In genomic region chr2:75431757-75432156, GRCh38 we compare ENCODE assay signal across 13 cellular contexts.
DNase-seq lines count a peak whose midpoint lies in the region; ATAC-seq and TF ChIP-seq lines count a peak whose summit lies in the region.
"Had no signal": no experiment of that assay in that cellular context is flagged by ENCODE, and none has a peak within 500 bp of the region (broad histone marks: within the 10 kb centered on the region; RNA-seq: fewer than 3 reads in every experiment).

No MANE protein-coding gene starts in this region.

- H3K4me1 ChIP-seq in Peyer's patch, result no peaks in the 10 kb centered on the region

- no peaks in the 10 kb centered on the region for H3K36me3 Mint-ChIP-seq in stimulated activated memory B cell treated with anti-CD40 and anti-IgM and Interleukin-4, amounts not matched to agents 10 μg/mL and 1 μg/mL and 100 μg/mL, for 72 hours
- H3K36me3 Mint-ChIP-seq in activated CD8-positive, alpha-beta T cell treated with anti-CD3 and anti-CD28 coated beads for 36 hours (ENCODE audit: low read depth), result no peaks in the 10 kb centered on the region

- H3K27ac ChIP-seq in Peyer's patch, result no peak overlapping the region
- H3K27ac ChIP-seq: 22Rv1, epithelial cell of prostate had no signal

- TF ChIP-seq POLR2A in Peyer's patch (IDR thresholded peaks at IDR 0.05), result no peak

- H3K4me3 ChIP-seq in Peyer's patch, result no peak overlapping the region

- no peaks in the 10 kb centered on the region for H3K27me3 ChIP-seq in Peyer's patch

- no peaks in the 10 kb centered on the region for H3K9me3 ChIP-seq in Peyer's patch

- ATAC-seq in HG02571 (IDR thresholded peaks at IDR 0.05; ENCODE audit: unreplicated experiment) (peak; percentile 66), HG03457 (IDR thresholded peaks at IDR 0.05; ENCODE audit: unreplicated experiment) (peak; percentile 56)
- peak; percentile 93 for ATAC-seq in stimulated activated memory B cell treated with anti-CD40 and anti-IgM and Interleukin-4, amounts not matched to agents 10 μg/mL and 1 μg/mL and 100 μg/mL, for 72 hours
- ATAC-seq in activated CD8-positive, alpha-beta T cell treated with anti-CD3 and anti-CD28 coated beads for 36 hours, result no peak
- ATAC-seq: activated CD4-positive, alpha-beta T cell treated with anti-CD3 and anti-CD28 coated beads for 36 hours; Panc1 had no signal

- no peak for TF ChIP-seq CTCF in Peyer's patch (IDR thresholded peaks at IDR 0.05)
- no peak for TF ChIP-seq CTCF in activated CD8-positive, alpha-beta T cell treated with anti-CD3 and anti-CD28 coated beads for 36 hours (IDR thresholded peaks at IDR 0.05)

- CTCF ChIA-PET in activated CD8-positive, alpha-beta T cell treated with anti-CD3 and anti-CD28 coated beads for 36 hours (lab: Charles Lee), result interaction anchor here (0.8 kb wide), 1 partner anchor 8 kb away, joined by 3 read pairs; no protein-coding TSS in a partner anchor

- H3K36me3 ChIP-seq in Peyer's patch, result no peaks in the 10 kb centered on the region

- POLR2A ChIA-PET in activated CD8-positive, alpha-beta T cell treated with anti-CD3 and anti-CD28 coated beads for 36 hours (lab: Charles Lee), result no interaction called here

- H3K27ac Mint-ChIP-seq in stimulated activated memory B cell treated with anti-CD40 and anti-IgM and Interleukin-4, amounts not matched to agents 10 μg/mL and 1 μg/mL and 100 μg/mL, for 72 hours, result peak overlapping the region; percentile 23
- no peak overlapping the region for H3K27ac Mint-ChIP-seq in activated CD8-positive, alpha-beta T cell treated with anti-CD3 and anti-CD28 coated beads for 36 hours
- H3K27ac Mint-ChIP-seq: activated CD4-positive, alpha-beta T cell treated with anti-CD3 and anti-CD28 coated beads for 36 hours had no signal

- DNase-seq in DMS53 (lab: John Stamatoyannopoulos, UW), result peak; percentile 23
- no peak for DNase-seq in DMS53 treated with DMSO at 0.1 percent for 48 hours (lab: John Stamatoyannopoulos, UW; ENCODE audit: unreplicated experiment)
- no peak for DNase-seq in Peyer's patch
- no peak for DNase-seq in activated gamma-delta T cell treated with Interleukin-2 at 50 U/mL for 16 hours
- DNase-seq in activated CD8-positive, alpha-beta T cell treated with anti-CD3 and anti-CD28 coated beads for 36 hours, result no peak
- DNase-seq: activated CD4-positive, alpha-beta T cell treated with anti-CD3 and anti-CD28 coated beads for 36 hours; amygdala had no signal

- intact Hi-C loops in activated CD8-positive, alpha-beta T cell treated with anti-CD3 and anti-CD28 coated beads for 36 hours (cut with micrococcal nuclease), result no loop called here

- peaks cover 60% of the 10 kb centered on the region for H3K4me1 Mint-ChIP-seq in stimulated activated memory B cell treated with anti-CD40 and anti-IgM and Interleukin-4, amounts not matched to agents 10 μg/mL and 1 μg/mL and 100 μg/mL, for 72 hours
- H3K4me1 Mint-ChIP-seq in activated CD8-positive, alpha-beta T cell treated with anti-CD3 and anti-CD28 coated beads for 36 hours (ENCODE audit: low read depth), result no peaks in the 10 kb centered on the region
- H3K4me1 Mint-ChIP-seq: activated CD4-positive, alpha-beta T cell treated with anti-CD3 and anti-CD28 coated beads for 36 hours had no signal

- no peaks in the 10 kb centered on the region for H3K9me3 Mint-ChIP-seq in stimulated activated memory B cell treated with anti-CD40 and anti-IgM and Interleukin-4, amounts not matched to agents 10 μg/mL and 1 μg/mL and 100 μg/mL, for 72 hours
- no peaks in the 10 kb centered on the region for H3K9me3 Mint-ChIP-seq in activated CD8-positive, alpha-beta T cell treated with anti-CD3 and anti-CD28 coated beads for 36 hours

- peak overlapping the region; percentile 52 for H3K4me3 Mint-ChIP-seq in stimulated activated memory B cell treated with anti-CD40 and anti-IgM and Interleukin-4, amounts not matched to agents 10 μg/mL and 1 μg/mL and 100 μg/mL, for 72 hours
- H3K4me3 Mint-ChIP-seq in activated CD8-positive, alpha-beta T cell treated with anti-CD3 and anti-CD28 coated beads for 36 hours, result no peak overlapping the region
- H3K4me3 Mint-ChIP-seq: activated CD4-positive, alpha-beta T cell treated with anti-CD3 and anti-CD28 coated beads for 36 hours had no signal

- no peaks in the 10 kb centered on the region for H3K27me3 Mint-ChIP-seq in stimulated activated memory B cell treated with anti-CD40 and anti-IgM and Interleukin-4, amounts not matched to agents 10 μg/mL and 1 μg/mL and 100 μg/mL, for 72 hours
- H3K27me3 Mint-ChIP-seq in activated CD8-positive, alpha-beta T cell treated with anti-CD3 and anti-CD28 coated beads for 36 hours, result peaks cover 26% of the 10 kb centered on the region
